Comparison of ENCODE assay signal across 1 cellular context in genomic region chr20:3904224-3904623, GRCh38.
A peak's percentile ranks its signal among the peaks of the same experiment; 100 is the strongest.
TF ChIP-seq lines count a peak whose summit lies in the region.

No MANE protein-coding gene starts in this region.

TF ChIP-seq in HepG2, 621 proteins besides CTCF, POLR2A, EP300 and RAD21 (continues in another document):
- TF ChIP-seq ELF4 (CRISPR knock-in tag; IDR thresholded peaks at IDR 0.05; ENCODE audit: borderline replicate concordance) (no peak), GZF1 (CRISPR knock-in tag; IDR thresholded peaks at IDR 0.05) (no peak), ZFX (CRISPR knock-in tag; IDR thresholded peaks at IDR 0.05; ENCODE audit: low read depth) (no peak), ZNF749 (CRISPR knock-in tag; IDR thresholded peaks at IDR 0.05; ENCODE audit: borderline replicate concordance) (no peak), ZNF775 (CRISPR knock-in tag; IDR thresholded peaks at IDR 0.05; ENCODE audit: borderline replicate concordance) (no peak), FOXA3 (CRISPR knock-in tag; IDR thresholded peaks at IDR 0.05) (0 out of 2 replicates have a peak, but pooled peaks have one; percentile 11), ZNF350 (CRISPR knock-in tag; IDR thresholded peaks at IDR 0.05; ENCODE audit: borderline replicate concordance, low read depth) (no peak), CENPBD1 (CRISPR knock-in tag; IDR thresholded peaks at IDR 0.05; ENCODE audit: borderline replicate concordance, low read depth) (no peak), RCOR2 (CRISPR knock-in tag; IDR thresholded peaks at IDR 0.05) (peak; percentile 59; the same call in 1 of the 2 replicates), HHEX (CRISPR knock-in tag; IDR thresholded peaks at IDR 0.05) (0 out of 2 replicates have a peak, but pooled peaks have one; percentile 15), MXI1 (IDR thresholded peaks at IDR 0.05; ENCODE audit: borderline replicate concordance, low read depth, low read length) (no peak), SYNCRIP (IDR thresholded peaks at IDR 0.05; ENCODE audit: insufficient read depth, low read depth, low read length) (no peak), PRPF4 (IDR thresholded peaks at IDR 0.05; ENCODE audit: low read depth, low read length, poor library complexity, severe bottlenecking) (no peak), FOXK2 (IDR thresholded peaks at IDR 0.05) (no peak), HMGA1 (CRISPR knock-in tag; conservative IDR thresholded peaks at IDR 0.05) (no peak), KDM4B (CRISPR knock-in tag; IDR thresholded peaks at IDR 0.05) (no peak), ZKSCAN1 (IDR thresholded peaks at IDR 0.05; ENCODE audit: low read length) (no peak), NFE2L1 (CRISPR knock-in tag; IDR thresholded peaks at IDR 0.05; ENCODE audit: borderline replicate concordance) (no peak), FOSL2 (CRISPR knock-in tag; IDR thresholded peaks at IDR 0.05) (peak; percentile 50), NR2F6 (IDR thresholded peaks at IDR 0.05) (no peak; the same call in 1 of the 2 replicates), NR2F6 (CRISPR knock-in tag; IDR thresholded peaks at IDR 0.05) (peak; percentile 55), NCOA1 (CRISPR knock-in tag; IDR thresholded peaks at IDR 0.05) (no peak), FOXK1 (CRISPR knock-in tag; IDR thresholded peaks at IDR 0.05; ENCODE audit: borderline replicate concordance, low read depth) (peak; percentile 31; the same call in 1 of the 2 replicates), ZNF180 (CRISPR knock-in tag; IDR thresholded peaks at IDR 0.05; ENCODE audit: borderline replicate concordance, low read depth) (no peak), HMG20A (CRISPR knock-in tag; IDR thresholded peaks at IDR 0.05; ENCODE audit: borderline replicate concordance) (no peak), REPIN1 (CRISPR knock-in tag; IDR thresholded peaks at IDR 0.05; ENCODE audit: borderline replicate concordance, low read depth) (no peak), ZNF512B (CRISPR knock-in tag; IDR thresholded peaks at IDR 0.05; ENCODE audit: borderline replicate concordance) (no peak), ZNF20 (CRISPR knock-in tag; IDR thresholded peaks at IDR 0.05) (no peak), RFX3 (CRISPR knock-in tag; IDR thresholded peaks at IDR 0.05) (0 out of 2 replicates have a peak, but pooled peaks have one; percentile 9), CHD4 (IDR thresholded peaks at IDR 0.05; ENCODE audit: borderline replicate concordance, low read length) (peak; percentile 78), ZMYM2 (CRISPR knock-in tag; IDR thresholded peaks at IDR 0.05) (no peak), ZNF800 (CRISPR knock-in tag; IDR thresholded peaks at IDR 0.05) (0 out of 2 replicates have a peak, but pooled peaks have one; percentile 9), ZNF512 (CRISPR knock-in tag; IDR thresholded peaks at IDR 0.05) (no peak), ZNF101 (CRISPR knock-in tag; IDR thresholded peaks at IDR 0.05; ENCODE audit: borderline replicate concordance, low read depth) (no peak), MAZ (IDR thresholded peaks at IDR 0.05; ENCODE audit: borderline replicate concordance, low read depth, low read length) (no peak), MAZ (CRISPR knock-in tag; IDR thresholded peaks at IDR 0.05; ENCODE audit: low read depth) (0 out of 2 replicates have a peak, but pooled peaks have one; percentile 20), IRF2 (CRISPR knock-in tag; IDR thresholded peaks at IDR 0.05) (0 out of 2 replicates have a peak, but pooled peaks have one; percentile 53), MZF1 (CRISPR knock-in tag; IDR thresholded peaks at IDR 0.05; ENCODE audit: borderline replicate concordance) (no peak), ZNF543 (CRISPR knock-in tag; IDR thresholded peaks at IDR 0.05) (no peak), ZNF546 (CRISPR knock-in tag; conservative IDR thresholded peaks at IDR 0.05) (no peak), ZBTB8A (CRISPR knock-in tag; IDR thresholded peaks at IDR 0.05; ENCODE audit: borderline replicate concordance, low read depth) (no peak), POGZ (CRISPR knock-in tag; IDR thresholded peaks at IDR 0.05) (0 out of 2 replicates have a peak, but pooled peaks have one; percentile 20), GMEB1 (CRISPR knock-in tag; IDR thresholded peaks at IDR 0.05; ENCODE audit: borderline replicate concordance) (peak; percentile 23; the same call in 1 of the 2 replicates), KDM1A (CRISPR knock-in tag; IDR thresholded peaks at IDR 0.05) (peak; percentile 81), MAFG (CRISPR knock-in tag; IDR thresholded peaks at IDR 0.05) (no peak), ZNF792 (CRISPR knock-in tag; IDR thresholded peaks at IDR 0.05) (no peak), MEF2D (CRISPR knock-in tag; IDR thresholded peaks at IDR 0.05) (no peak), NBN (conservative IDR thresholded peaks at IDR 0.05) (no peak), ZNF782 (CRISPR knock-in tag; IDR thresholded peaks at IDR 0.05; ENCODE audit: borderline replicate concordance) (no peak), PITX1 (CRISPR knock-in tag; IDR thresholded peaks at IDR 0.05) (0 out of 2 replicates have a peak, but pooled peaks have one; percentile 22), ZHX2 (IDR thresholded peaks at IDR 0.05; ENCODE audit: low read depth) (no peak), ZHX2 (CRISPR knock-in tag; IDR thresholded peaks at IDR 0.05; ENCODE audit: borderline replicate concordance) (0 out of 2 replicates have a peak, but pooled peaks have one; percentile 40), ZNF674 (CRISPR knock-in tag; IDR thresholded peaks at IDR 0.05; ENCODE audit: low read depth) (no peak), ZNF3 (CRISPR knock-in tag; IDR thresholded peaks at IDR 0.05) (0 out of 2 replicates have a peak, but pooled peaks have one; percentile 48), ZNF256 (CRISPR knock-in tag; conservative IDR thresholded peaks at IDR 0.05) (no peak), CCAR2 (optimal IDR thresholded peaks at IDR 0.05; ENCODE audit: low read depth, low read length) (no peak)
